ENCODE assay signal across 27 cellular contexts in genomic region chr2:221268631-221269030, GRCh38.
"Had no signal": no experiment of that assay in that cellular context is flagged by ENCODE, and none has a peak within 500 bp of the region (broad histone marks: within the 10 kb centered on the region; RNA-seq: fewer than 3 reads in every experiment).

No MANE protein-coding gene starts in this region.

- H3K36me3 ChIP-seq: esophagus squamous epithelium, gastrocnemius medialis, heart right ventricle, left lung, lower lobe of right lung had no signal

- H3K36me3 Mint-ChIP-seq: mesothelial cell of epicardium, naive B cell had no signal

- H3K4me3 Mint-ChIP-seq: dendritic cell treated with granulocyte-macrophage colony-stimulating factor and Interleukin-4, amounts not matched to agents 40 ng/mL and 50 ng/mL, for 4 days; effector memory CD8-positive, alpha-beta T cell; endodermal cell; mesothelial cell of epicardium; naive B cell had no signal

- H3K4me3 ChIP-seq: esophagus squamous epithelium, gastrocnemius medialis, heart right ventricle, left lung, lower lobe of right lung, mucosa of descending colon had no signal

- H3K27me3 ChIP-seq: gastrocnemius medialis, heart right ventricle, left lung had no signal

- H3K9me3 Mint-ChIP-seq: effector memory CD8-positive, alpha-beta T cell; endodermal cell; mesothelial cell of epicardium had no signal

- H3K4me1 ChIP-seq: esophagus squamous epithelium, gastrocnemius medialis, left lung, lower lobe of right lung had no signal

- DNase-seq: cortex of kidney; effector CD8-positive, alpha-beta T cell; effector memory CD8-positive, alpha-beta T cell; endodermal cell; erythroblast; esophagus squamous epithelium; foreskin fibroblast; foreskin melanocyte; gastrocnemius medialis; glutamatergic neuron; head of caudate nucleus; hippocampal formation; left cardiac atrium; left lung; left ventricle myocardium superior; lower lobe of right lung; mesenchymal stem cell; mucosa of descending colon; naive B cell had no signal

- H3K27me3 Mint-ChIP-seq: dendritic cell treated with granulocyte-macrophage colony-stimulating factor and Interleukin-4, amounts not matched to agents 40 ng/mL and 50 ng/mL, for 4 days had no signal

- FAIRE-seq: endometrium, islet of Langerhans, keratinocyte had no signal

- H3K4me1 Mint-ChIP-seq: naive B cell had no signal

- ATAC-seq: effector memory CD8-positive, alpha-beta T cell; esophagus mucosa; gastrocnemius medialis; heart right ventricle; left cardiac atrium; left lung; left ventricle myocardium superior; lower lobe of right lung; mucosa of descending colon had no signal

- H3K27ac ChIP-seq: epithelial cell of prostate, esophagus squamous epithelium, gastrocnemius medialis, heart right ventricle, left lung, lower lobe of right lung had no signal

- H3K27ac Mint-ChIP-seq: dendritic cell treated with granulocyte-macrophage colony-stimulating factor and Interleukin-4, amounts not matched to agents 40 ng/mL and 50 ng/mL, for 4 days; effector memory CD8-positive, alpha-beta T cell; endodermal cell; mesothelial cell of epicardium; naive B cell had no signal

- H3K9me3 ChIP-seq: esophagus squamous epithelium, gastrocnemius medialis, heart right ventricle, lower lobe of right lung, mucosa of descending colon had no signal
